ENCODE assay signal across 9 cellular contexts in the genomic region with DNA sequence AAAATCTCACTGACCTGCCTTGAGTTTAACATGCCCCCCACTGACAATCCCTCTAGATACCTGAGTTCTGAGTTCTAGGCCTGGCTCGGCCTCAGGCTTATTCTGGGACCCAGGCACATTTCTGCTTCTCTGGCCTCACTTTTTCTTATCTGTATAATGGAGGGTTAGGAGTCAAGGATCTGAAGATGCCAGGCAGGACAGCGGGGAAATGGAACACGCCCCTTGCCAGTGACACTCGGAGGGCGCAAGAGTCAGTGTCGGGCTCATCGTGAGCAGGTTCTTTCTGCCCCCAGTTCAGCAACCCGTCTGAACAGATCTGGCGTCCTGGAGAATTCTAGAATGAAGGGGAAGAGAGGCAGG. TPM values are rescaled to one million over a fixed set of nuclear protein-coding genes. Genes with fewer than 3 reads are reported as not detected.
A peak's percentile ranks its signal among the peaks of the same experiment; 100 is the strongest.
DNase-seq lines count a peak whose midpoint lies in the region; ATAC-seq and FAIRE-seq lines count a peak whose summit lies in the region.
"Had no signal": no experiment of that assay in that cellular context is flagged by ENCODE, and none has a peak within 500 bp of the region (broad histone marks: within the 10 kb centered on the region; RNA-seq: fewer than 3 reads in every experiment).

No MANE protein-coding gene starts in this region.

- H3K4me1 ChIP-seq in small intestine (ENCODE audit: control insufficient read depth in 2 of 2, insufficient read depth in 1 of 2, low read depth in 1 of 2, low read length in 1 of 2), result no peaks in the 10 kb centered on the region

- no peak overlapping the region for H3K4me3 ChIP-seq in small intestine (ENCODE audit: low read depth in 1 of 2, low read length in 2 of 2)

- H3K27ac Mint-ChIP-seq in activated naive CD8-positive, alpha-beta T cell treated with anti-CD3 and anti-CD28 coated beads, Interleukin-2, amount 10 ng/mL, durations not matched to agents 7 days and 5 days, result no peak overlapping the region
- H3K27ac Mint-ChIP-seq in immature natural killer cell, result no peak overlapping the region
- no peak overlapping the region for H3K27ac Mint-ChIP-seq in stimulated activated memory B cell treated with anti-CD40 and anti-IgM and Interleukin-4, amounts not matched to agents 10 μg/mL and 1 μg/mL and 100 μg/mL, for 72 hours

- no peaks in the 10 kb centered on the region for H3K36me3 Mint-ChIP-seq in activated naive CD8-positive, alpha-beta T cell treated with anti-CD3 and anti-CD28 coated beads, Interleukin-2, amount 10 ng/mL, durations not matched to agents 7 days and 5 days
- no peaks in the 10 kb centered on the region for H3K36me3 Mint-ChIP-seq in immature natural killer cell
- no peaks in the 10 kb centered on the region for H3K36me3 Mint-ChIP-seq in stimulated activated memory B cell treated with anti-CD40 and anti-IgM and Interleukin-4, amounts not matched to agents 10 μg/mL and 1 μg/mL and 100 μg/mL, for 72 hours

- peak overlapping the region; percentile 83 for H3K4me3 Mint-ChIP-seq in activated naive CD8-positive, alpha-beta T cell treated with anti-CD3 and anti-CD28 coated beads, Interleukin-2, amount 10 ng/mL, durations not matched to agents 7 days and 5 days
- peak overlapping the region in 3 of 5 donors; percentile 41 to 65 (median 64) for H3K4me3 Mint-ChIP-seq in immature natural killer cell
- H3K4me3 Mint-ChIP-seq in stimulated activated memory B cell treated with anti-CD40 and anti-IgM and Interleukin-4, amounts not matched to agents 10 μg/mL and 1 μg/mL and 100 μg/mL, for 72 hours, result peak overlapping the region; percentile 74

- 26 to 34% (median 28%) methylated on average over 9 of the region's 9 CpGs for WGBS in small intestine, 3 donors

- no peaks in the 10 kb centered on the region for H3K9me3 ChIP-seq in small intestine (ENCODE audit: control insufficient read depth, low read depth)

- peaks cover 19% of the 10 kb centered on the region for H3K4me1 Mint-ChIP-seq in activated naive CD8-positive, alpha-beta T cell treated with anti-CD3 and anti-CD28 coated beads, Interleukin-2, amount 10 ng/mL, durations not matched to agents 7 days and 5 days
- peaks cover 0 to 3% of the 10 kb centered on the region in 2 donors for H3K4me1 Mint-ChIP-seq in immature natural killer cell
- peaks cover 17% of the 10 kb centered on the region for H3K4me1 Mint-ChIP-seq in stimulated activated memory B cell treated with anti-CD40 and anti-IgM and Interleukin-4, amounts not matched to agents 10 μg/mL and 1 μg/mL and 100 μg/mL, for 72 hours

- no peak overlapping the region for H3K27ac ChIP-seq in small intestine (ENCODE audit: low read depth in 1 of 2, low read length in 1 of 2)
- H3K27ac ChIP-seq: 22Rv1 had no signal

- no peak for FAIRE-seq in small intestine (lab: Jason Lieb, UNC)

- H3K27me3 ChIP-seq in small intestine (ENCODE audit: control insufficient read depth in 2 of 2, insufficient read depth in 2 of 2, low read length in 2 of 2), result peaks cover 3 to 7% of the 10 kb centered on the region in 2 donors

- no peaks in the 10 kb centered on the region for H3K9me3 Mint-ChIP-seq in activated naive CD8-positive, alpha-beta T cell treated with anti-CD3 and anti-CD28 coated beads, Interleukin-2, amount 10 ng/mL, durations not matched to agents 7 days and 5 days
- H3K9me3 Mint-ChIP-seq in immature natural killer cell, result no peaks in the 10 kb centered on the region
- no peaks in the 10 kb centered on the region for H3K9me3 Mint-ChIP-seq in stimulated activated memory B cell treated with anti-CD40 and anti-IgM and Interleukin-4, amounts not matched to agents 10 μg/mL and 1 μg/mL and 100 μg/mL, for 72 hours

- POLR2A ChIA-PET in activated naive CD8-positive, alpha-beta T cell treated with anti-CD3 and anti-CD28 coated beads, Interleukin-2, amount 10 ng/mL, durations not matched to agents 7 days and 5 days (lab: Charles Lee), result no interaction called here

- ATAC-seq in activated naive CD8-positive, alpha-beta T cell treated with anti-CD3 and anti-CD28 coated beads, Interleukin-2, amount 10 ng/mL, durations not matched to agents 7 days and 5 days (ENCODE audit: low read depth), result no peak
- ATAC-seq in stimulated activated memory B cell treated with anti-CD40 and anti-IgM and Interleukin-4, amounts not matched to agents 10 μg/mL and 1 μg/mL and 100 μg/mL, for 72 hours, result no peak
- no peak for ATAC-seq in HG03469 (IDR thresholded peaks at IDR 0.05; ENCODE audit: unreplicated experiment)

- peak; percentile 5 for DNase-seq in DMS53 treated with DMSO at 0.1 percent for 48 hours (lab: John Stamatoyannopoulos, UW; ENCODE audit: unreplicated experiment)
- no peak for DNase-seq in DMS53 (lab: John Stamatoyannopoulos, UW)
- no peak for DNase-seq in activated naive CD8-positive, alpha-beta T cell treated with anti-CD3 and anti-CD28 coated beads, Interleukin-2, amount 10 ng/mL, durations not matched to agents 7 days and 5 days
- no peak for DNase-seq in immature natural killer cell
- DNase-seq in small intestine, result no peak
- no peak for DNase-seq in effector CD4-positive, alpha-beta T cell

- peaks cover 49% of the 10 kb centered on the region for H3K27me3 Mint-ChIP-seq in activated naive CD8-positive, alpha-beta T cell treated with anti-CD3 and anti-CD28 coated beads, Interleukin-2, amount 10 ng/mL, durations not matched to agents 7 days and 5 days
- H3K27me3 Mint-ChIP-seq in immature natural killer cell (ENCODE audit: low read depth in 3 of 3), result peaks cover 6 to 25% (median 9%) of the 10 kb centered on the region in 3 donors
- H3K27me3 Mint-ChIP-seq in stimulated activated memory B cell treated with anti-CD40 and anti-IgM and Interleukin-4, amounts not matched to agents 10 μg/mL and 1 μg/mL and 100 μg/mL, for 72 hours, result peaks cover 60% of the 10 kb centered on the region

- H3K36me3 ChIP-seq in small intestine (ENCODE audit: control insufficient read depth in 2 of 2, insufficient read depth in 2 of 2, low read length in 2 of 2), result no peaks in the 10 kb centered on the region

RNA-seq across cellular contexts. Expression of a gene that starts 0.6 kb away (rescaled TPM):
- total RNA-seq in activated naive CD8-positive, alpha-beta T cell treated with anti-CD3 and anti-CD28 coated beads, Interleukin-2, amount 10 ng/mL, durations not matched to agents 7 days and 5 days, result 10 to 100 TPM; 15.5 to 16.3 TPM
- not detected for polyA plus RNA-seq in immature natural killer cell
- 1 to 10 TPM in 1 of 3 donors, not detected in 2; 5.4 TPM for polyA plus RNA-seq in small intestine

RNA-seq across cellular contexts. Expression of a gene that starts 19.6 kb away (rescaled TPM):
- 100 to 1,000 TPM; 115 to 135 TPM for total RNA-seq in activated naive CD8-positive, alpha-beta T cell treated with anti-CD3 and anti-CD28 coated beads, Interleukin-2, amount 10 ng/mL, durations not matched to agents 7 days and 5 days
- polyA plus RNA-seq in immature natural killer cell (100 to 1,000 TPM; 139 to 321 (median 313) TPM), small intestine (100 to 1,000 TPM; 133 to 464 (median 153) TPM)

RNA-seq across cellular contexts. Expression of a gene that starts 23.9 kb away (rescaled TPM):
- total RNA-seq in activated naive CD8-positive, alpha-beta T cell treated with anti-CD3 and anti-CD28 coated beads, Interleukin-2, amount 10 ng/mL, durations not matched to agents 7 days and 5 days, result not detected
- polyA plus RNA-seq in immature natural killer cell, result not detected
- not detected for polyA plus RNA-seq in small intestine

RNA-seq across cellular contexts. Expression of a gene that starts 36.8 kb away (rescaled TPM):
- 10 to 100 TPM; 32.6 to 36.4 TPM for total RNA-seq in activated naive CD8-positive, alpha-beta T cell treated with anti-CD3 and anti-CD28 coated beads, Interleukin-2, amount 10 ng/mL, durations not matched to agents 7 days and 5 days
- polyA plus RNA-seq in immature natural killer cell (1 to 10 TPM in 2 of 3 donors, not detected in 1; 1.4 to 2.5 TPM), small intestine (100 to 1,000 TPM in 1 of 3 donors, 10 to 100 TPM in 2; 75.0 to 151 (median 86.2) TPM)

RNA-seq across cellular contexts. Expression of a gene that starts 43.7 kb away (rescaled TPM):
- total RNA-seq in activated naive CD8-positive, alpha-beta T cell treated with anti-CD3 and anti-CD28 coated beads, Interleukin-2, amount 10 ng/mL, durations not matched to agents 7 days and 5 days, result not detected
- polyA plus RNA-seq in immature natural killer cell (not detected), small intestine (100 to 1,000 TPM in 1 of 3 donors, 10 to 100 TPM in 1, 1 to 10 TPM in 1; 3.5 to 106 (median 11.0) TPM)
